In genomic region chr1:192485692-192486436, GRCh38 we compare ENCODE assay signal across 9 cellular contexts.
DNase-seq lines count a peak whose midpoint lies in the region; ATAC-seq and TF ChIP-seq lines count a peak whose summit lies in the region.
"Had no signal": no experiment of that assay in that cellular context is flagged by ENCODE, and none has a peak within 500 bp of the region (broad histone marks: within the 10 kb centered on the region; RNA-seq: fewer than 3 reads in every experiment).

No MANE protein-coding gene starts in this region.

- H3F3A ChIP-seq in SK-N-SH (replicated peaks; ENCODE audit: insufficient read depth), result peaks cover 14% of the 10 kb centered on the region

- TF ChIP-seq RAD21 in SK-N-SH (IDR thresholded peaks at IDR 0.05; ENCODE audit: low read length), result no peak

- H3K27ac ChIP-seq in SK-N-SH (ENCODE audit: low read depth in 2 of 2, low read length in 1 of 2) (peak overlapping the region; percentile 86 to 92; a peak in 3 of 4 replicates), sigmoid colon (peak overlapping the region; percentile 85 to 89 (median 88))

- no peak overlapping the region for H2AFZ ChIP-seq in SK-N-SH (ENCODE audit: low read depth)

- POLR2A ChIA-PET in SK-N-SH (lab: Yijun Ruan, JAX), result no interaction called here

- no peaks in the 10 kb centered on the region for H3K36me3 ChIP-seq in SK-N-SH (replicated peaks in 1 of 2; ENCODE audit: control insufficient read depth in 1 of 2, insufficient read depth in 2 of 2, low read length in 1 of 2)
- H3K36me3 ChIP-seq in sigmoid colon, result no peaks in the 10 kb centered on the region

- TF ChIP-seq CTCF in SK-N-SH (IDR thresholded peaks at IDR 0.05) (no peak), sigmoid colon (IDR thresholded peaks at IDR 0.05) (no peak)

- no peaks in the 10 kb centered on the region for H3K9me3 ChIP-seq in SK-N-SH
- H3K9me3 ChIP-seq in sigmoid colon, result no peaks in the 10 kb centered on the region

- WGBS in SK-N-SH (ENCODE audit: low lambda C conversion rate), result 67% methylated on average over 1 of the region's 1 CpG
- 69 to 71% methylated on average over 1 of the region's 1 CpG for WGBS in sigmoid colon, 2 donors

- H3K4me3 ChIP-seq in SK-N-SH (ENCODE audit: low read depth in 2 of 2, low read length in 1 of 2), result no peak overlapping the region
- H3K4me3 ChIP-seq in sigmoid colon, result no peak overlapping the region

- TF ChIP-seq POLR2A in sigmoid colon (IDR thresholded peaks at IDR 0.05), result no peak

- no peaks in the 10 kb centered on the region for H3K79me2 ChIP-seq in SK-N-SH (ENCODE audit: insufficient read depth)

- no peak for ATAC-seq in HG02798 (IDR thresholded peaks at IDR 0.05; ENCODE audit: poor library complexity, unreplicated experiment)
- ATAC-seq: activated T-cell treated with anti-CD3 and anti-CD28 coated beads, Interleukin-2, amount 50 U/mL, for 72 hours had no signal

- no peak overlapping the region for H3K4me2 ChIP-seq in SK-N-SH

- no peak overlapping the region for H3K9ac ChIP-seq in SK-N-SH

- H4K20me1 ChIP-seq in SK-N-SH (ENCODE audit: insufficient read depth), result no peaks in the 10 kb centered on the region

- TF ChIP-seq EP300 in SK-N-SH (IDR thresholded peaks at IDR 0.05; ENCODE audit: borderline replicate concordance in 1 of 2, low read depth in 1 of 2, low read length in 1 of 2), result peak in 1 of 2 experiments; percentile 72; a peak in 2 of 4 replicates
- TF ChIP-seq EP300 in sigmoid colon (IDR thresholded peaks at IDR 0.05), result peak; percentile 58 to 88 (median 78)

- intact Hi-C loops in sigmoid colon (cut with DNase I), result loop anchor here (5.0 kb wide), 2 partner anchors 106 to 421 kb away; no protein-coding TSS in a partner anchor

- H3K27me3 ChIP-seq in SK-N-SH (ENCODE audit: insufficient read depth) (no peaks in the 10 kb centered on the region), sigmoid colon (no peaks in the 10 kb centered on the region)

- no peaks in the 10 kb centered on the region for H3K9me2 ChIP-seq in SK-N-SH

- CTCF ChIA-PET in SK-N-SH (lab: Yijun Ruan, JAX), result interaction anchor here (0.7 to 1.0 kb wide), 2 partner anchors 8 to 1001 kb away, joined by 3 to 4 read pairs; no protein-coding TSS in a partner anchor

- DNase-seq in EH (ENCODE audit: low read depth) (peak; percentile 94), SK-N-SH (no peak), globus pallidus (ENCODE audit: low spot score) (peak; percentile 11), sigmoid colon (peak; percentile 93), NOMO-1 (lab: John Stamatoyannopoulos, UW; ENCODE audit: unreplicated experiment in 2 of 2) (no peak), iPS-NIHi7 (ENCODE audit: extremely low spot score) (no peak), NOMO-1 treated with DMSO at 0.1 percent for 48 hours (lab: John Stamatoyannopoulos, UW; ENCODE audit: unreplicated experiment) (no peak)
- DNase-seq: activated T-cell treated with anti-CD3 and anti-CD28 coated beads, Interleukin-2, amount 50 U/mL, for 72 hours had no signal

- H3K4me1 ChIP-seq in SK-N-SH (ENCODE audit: control insufficient read depth in 1 of 2, insufficient read depth in 2 of 2, low read depth in 1 of 2, low read length in 1 of 2) (peaks cover 18 to 22% of the 10 kb centered on the region in 2 experiments; a peak in 3 of 4 replicates), sigmoid colon (peaks cover 0 to 47% (median 35%) of the 10 kb centered on the region in 4 donors)

TF ChIP-seq in SK-N-SH, 30 proteins besides CTCF, POLR2A, EP300 and RAD21 (continues in another document):
- no peak for TF ChIP-seq YY1 (IDR thresholded peaks at IDR 0.05; ENCODE audit: low read depth)
- no peak for TF ChIP-seq REST (IDR thresholded peaks at IDR 0.05; ENCODE audit: low read depth, low read length)
- no peak for TF ChIP-seq USF2 (IDR thresholded peaks at IDR 0.05; ENCODE audit: borderline replicate concordance, low read depth, low read length)
- TF ChIP-seq SIN3A (IDR thresholded peaks at IDR 0.05; ENCODE audit: borderline replicate concordance, low read depth, low read length), result no peak
- peak; percentile 72 for TF ChIP-seq MAX (IDR thresholded peaks at IDR 0.05; ENCODE audit: low read depth)
- TF ChIP-seq ZBTB33 (IDR thresholded peaks at IDR 0.05; ENCODE audit: borderline replicate concordance, low read depth), result no peak
- TF ChIP-seq PBX3 (IDR thresholded peaks at IDR 0.05), result peak; percentile 80
- no peak for TF ChIP-seq EZH2phosphoT487 (IDR thresholded peaks at IDR 0.05; ENCODE audit: borderline replicate concordance, low read depth)
- TF ChIP-seq TAF1 (IDR thresholded peaks at IDR 0.05; ENCODE audit: borderline replicate concordance, low read depth, low read length), result no peak
- no peak for TF ChIP-seq RFX5 (IDR thresholded peaks at IDR 0.05; ENCODE audit: low read length)
- TF ChIP-seq NRF1 (IDR thresholded peaks at IDR 0.05; ENCODE audit: low read depth, low read length), result no peak
- TF ChIP-seq MEF2A (IDR thresholded peaks at IDR 0.05; ENCODE audit: borderline replicate concordance, low read depth), result peak; percentile 22; the same call in 1 of the 2 replicates
- TF ChIP-seq IRF3 (IDR thresholded peaks at IDR 0.05; ENCODE audit: low read depth, low read length), result no peak
- TF ChIP-seq POLR2AphosphoS5 (IDR thresholded peaks at IDR 0.05; ENCODE audit: low read depth, low read length), result peak; percentile 49; the same call in 1 of the 2 replicates
- no peak for TF ChIP-seq FOXM1 (IDR thresholded peaks at IDR 0.05; ENCODE audit: low read depth)

Comparison
In these comparisons a context has a peak if more than half of its experiments do, and no peak if none do; other contexts are left out.
1. DNase-seq: peak in EH (single experiment), globus pallidus (single experiment) and sigmoid colon (single experiment); none in SK-N-SH (single experiment), NOMO-1 (0 of 2), iPS-NIHi7 (single experiment) and NOMO-1 treated with DMSO at 0.1 percent for 48 hours (single experiment).